ENCODE assay signal across 18 cellular contexts in genomic region chr11:76131142-76131541, GRCh38.
DNase-seq lines count a peak whose midpoint lies in the region; ATAC-seq and TF ChIP-seq lines count a peak whose summit lies in the region.
"Had no signal": no experiment of that assay in that cellular context is flagged by ENCODE, and none has a peak within 500 bp of the region (broad histone marks: within the 10 kb centered on the region; RNA-seq: fewer than 3 reads in every experiment).

No MANE protein-coding gene starts in this region.

- 76 to 100% methylated on average over 2 of the region's 2 CpGs for WGBS in esophagus squamous epithelium, 2 donors

- TF ChIP-seq POLR2A in esophagus squamous epithelium (IDR thresholded peaks at IDR 0.05): no peak

- H3K27me3 ChIP-seq in WERI-Rb-1 (ENCODE audit: insufficient read depth, low read depth, severe bottlenecking): no peaks in the 10 kb centered on the region
- no peaks in the 10 kb centered on the region for H3K27me3 ChIP-seq in esophagus squamous epithelium
- no peaks in the 10 kb centered on the region for H3K27me3 ChIP-seq in tibial artery
- H3K27me3 ChIP-seq: body of pancreas had no signal

- no peaks in the 10 kb centered on the region for H3K9me3 ChIP-seq in WERI-Rb-1 (ENCODE audit: severe bottlenecking)
- H3K9me3 ChIP-seq in esophagus squamous epithelium: no peaks in the 10 kb centered on the region
- H3K9me3 ChIP-seq in tibial artery: no peaks in the 10 kb centered on the region
- H3K9me3 ChIP-seq: body of pancreas had no signal

- no peak for ATAC-seq in naive thymus-derived CD8-positive, alpha-beta T cell
- no peak for ATAC-seq in HG03432 (IDR thresholded peaks at IDR 0.05; ENCODE audit: unreplicated experiment)
- ATAC-seq: esophagus mucosa had no signal

- no peaks in the 10 kb centered on the region for H3K9me3 Mint-ChIP-seq in naive thymus-derived CD8-positive, alpha-beta T cell

- H3K4me1 ChIP-seq in esophagus squamous epithelium (peaks cover 0 to 17% (median 8%) of the 10 kb centered on the region in 3 donors), tibial artery (peaks cover 0 to 36% (median 15%) of the 10 kb centered on the region in 4 donors)

- peak overlapping the region in 1 of 10 donors; percentile 5 for H3K4me3 Mint-ChIP-seq in naive thymus-derived CD8-positive, alpha-beta T cell

- POLR2A ChIA-PET in naive thymus-derived CD8-positive, alpha-beta T cell (lab: Charles Lee): no interaction called here

- H3K4me3 ChIP-seq in WERI-Rb-1 (ENCODE audit: low read depth, low read length) (no peak overlapping the region), esophagus squamous epithelium (no peak overlapping the region), tibial artery (no peak overlapping the region)
- H3K4me3 ChIP-seq: body of pancreas had no signal

- H3K27ac ChIP-seq in WERI-Rb-1: 0 out of 2 replicates have a peak overlapping the region, but pooled peaks have one; percentile 22
- peak overlapping the region in 3 of 4 donors; percentile 2 to 65 (median 39) for H3K27ac ChIP-seq in esophagus squamous epithelium
- H3K27ac ChIP-seq in tibial artery: peak overlapping the region; percentile 45 to 67

- no peaks in the 10 kb centered on the region for H3K27me3 Mint-ChIP-seq in naive thymus-derived CD8-positive, alpha-beta T cell
- H3K27me3 Mint-ChIP-seq: type B pancreatic cell had no signal

- H3K36me3 ChIP-seq in WERI-Rb-1 (no peaks in the 10 kb centered on the region; the same call in 1 of the 2 replicates), esophagus squamous epithelium (peaks cover 0 to 6% (median 0%) of the 10 kb centered on the region in 3 donors), tibial artery (no peaks in the 10 kb centered on the region)

- TF ChIP-seq CTCF in WERI-Rb-1 (IDR thresholded peaks at IDR 0.05; ENCODE audit: low read depth, low read length) (no peak), esophagus squamous epithelium (IDR thresholded peaks at IDR 0.05) (no peak), tibial artery (IDR thresholded peaks at IDR 0.05) (no peak)

- peak; percentile 32 for DNase-seq in WERI-Rb-1
- DNase-seq in esophagus squamous epithelium (lab: John Stamatoyannopoulos, UW): no peak
- DNase-seq in naive thymus-derived CD8-positive, alpha-beta T cell: no peak
- no peak for DNase-seq in tibial artery
- no peak for DNase-seq in NCI-H2196 treated with DMSO at 0.1 percent for 48 hours (lab: John Stamatoyannopoulos, UW; ENCODE audit: unreplicated experiment)
- no peak for DNase-seq in LoVo (ENCODE audit: low spot score)
- DNase-seq: activated CD4-positive, alpha-beta T cell treated with anti-CD3 and anti-CD28 coated beads, Interleukin-2, amount 50 U/mL, for 48 hours; activated naive CD4-positive, alpha-beta T cell treated with anti-CD3 and anti-CD28 coated beads, Interleukin-2, amount 50 U/mL, for 16 hours; activated T-cell treated with anti-CD3 and anti-CD28 coated beads, Interleukin-2, amount 50 U/mL, for 1 hour; body of pancreas; GOT3; IMR-90; MM.1S; NCI-H187; T-helper 1 cell had no signal

- peaks cover 22 to 42% (median 39%) of the 10 kb centered on the region in 4 donors for H3K4me1 Mint-ChIP-seq in naive thymus-derived CD8-positive, alpha-beta T cell

- intact Hi-C loops in esophagus squamous epithelium (cut with DNase I) (no loop called here), tibial artery (cut with DNase I; ENCODE audit: low total_unique reads) (no loop called here)

- peaks cover 0 to 25% (median 4%) of the 10 kb centered on the region in 3 donors for H3K36me3 Mint-ChIP-seq in naive thymus-derived CD8-positive, alpha-beta T cell

- H3K27ac Mint-ChIP-seq in naive thymus-derived CD8-positive, alpha-beta T cell: peak overlapping the region in 6 of 10 donors; percentile 5 to 76 (median 24)
- H3K27ac Mint-ChIP-seq: type B pancreatic cell had no signal
